ENCODE assay signal across 10 cellular contexts in the genomic region with DNA sequence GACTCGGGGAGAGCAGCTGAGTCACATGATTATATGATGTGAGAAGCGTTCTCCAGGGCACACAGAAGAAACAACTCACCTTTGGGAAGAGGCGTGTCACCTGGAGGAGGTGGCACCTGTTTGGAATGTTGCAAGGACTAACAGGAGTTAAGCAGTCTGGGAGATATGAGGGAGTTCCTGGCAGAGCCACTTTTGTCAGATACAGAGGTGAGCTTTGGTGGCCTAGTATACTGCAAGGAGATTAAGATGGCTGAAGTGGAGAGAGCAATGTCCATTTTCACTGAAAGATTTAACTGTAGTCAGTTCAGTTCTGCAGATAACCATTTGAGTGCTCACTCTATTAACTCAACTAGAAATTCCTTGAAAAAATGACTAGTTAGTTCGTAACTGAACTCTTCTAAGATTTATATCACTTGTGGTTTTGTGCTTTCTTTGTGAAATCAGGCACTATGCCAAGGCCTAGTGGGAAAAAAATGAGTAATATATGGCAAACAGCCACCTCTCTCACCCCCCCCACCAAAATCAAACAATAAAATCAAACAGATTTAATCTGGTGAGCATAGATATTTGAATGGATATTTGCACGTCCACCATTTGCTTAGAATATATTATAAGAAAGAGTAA.
DNase-seq lines count a peak whose midpoint lies in the region; ATAC-seq and TF ChIP-seq lines count a peak whose summit lies in the region.
"Had no signal": no experiment of that assay in that cellular context is flagged by ENCODE, and none has a peak within 500 bp of the region (broad histone marks: within the 10 kb centered on the region; RNA-seq: fewer than 3 reads in every experiment).

No MANE protein-coding gene starts in this region.

- H3K4me1 ChIP-seq in muscle layer of duodenum (ENCODE audit: control insufficient read depth in 1 of 2, insufficient read depth in 2 of 2, low read length in 2 of 2), result peaks cover 0 to 8% of the 10 kb centered on the region in 2 donors
- H3K4me1 ChIP-seq: neural progenitor cell had no signal

- ATAC-seq in GM21717 (IDR thresholded peaks at IDR 0.05; ENCODE audit: unreplicated experiment) (no peak), HG02588 (IDR thresholded peaks at IDR 0.05; ENCODE audit: unreplicated experiment) (no peak)

- H3K36me3 ChIP-seq in muscle layer of duodenum (ENCODE audit: control insufficient read depth in 1 of 2, insufficient read depth in 2 of 2, low read length in 2 of 2), result peaks cover under 1 to 11% of the 10 kb centered on the region in 2 donors
- H3K36me3 ChIP-seq: neural progenitor cell, thoracic aorta had no signal

- in situ Hi-C loops in astrocyte of the cerebellum (cut with HindIII; ENCODE audit: low sequenced_read_pairs), result no loop called here

- H3K27ac ChIP-seq in muscle layer of duodenum (ENCODE audit: low read length), result peak overlapping the region; percentile 28
- H3K27ac ChIP-seq: neural progenitor cell, thoracic aorta had no signal

- no peaks in the 10 kb centered on the region for H3K27me3 ChIP-seq in muscle layer of duodenum (ENCODE audit: low read depth, low read length)
- H3K27me3 ChIP-seq: neural progenitor cell had no signal

- H3K4me3 ChIP-seq in astrocyte of the cerebellum (ENCODE audit: low read depth, low read length), result no peak overlapping the region
- no peak overlapping the region for H3K4me3 ChIP-seq in muscle layer of duodenum (ENCODE audit: low read depth in 1 of 2, low read length in 2 of 2)
- H3K4me3 ChIP-seq: neural progenitor cell, thoracic aorta had no signal

- TF ChIP-seq CTCF in astrocyte of the cerebellum (IDR thresholded peaks at IDR 0.05; ENCODE audit: low read depth, low read length, missing control alignments), result no peak

- no peaks in the 10 kb centered on the region for H3K9me3 ChIP-seq in muscle layer of duodenum (ENCODE audit: control insufficient read depth in 1 of 2, low read length in 2 of 2)
- H3K9me3 ChIP-seq: thoracic aorta had no signal

- DNase-seq in DMS79 treated with DMSO at 0.1 percent for 48 hours (lab: John Stamatoyannopoulos, UW) (peak; percentile 71), LHCN-M2 (ENCODE audit: low read depth) (peak; percentile 69), astrocyte of the cerebellum (ENCODE audit: low read depth) (peak; percentile 71), RPMI8226 (no peak), DMS153 treated with DMSO at 0.1 percent for 48 hours (lab: John Stamatoyannopoulos, UW; ENCODE audit: unreplicated experiment) (no peak)

Comparison
In these comparisons a context has a peak if more than half of its experiments do, and no peak if none do; other contexts are left out.
1. DNase-seq: peak in DMS79 treated with DMSO at 0.1 percent for 48 hours (single experiment), LHCN-M2 (single experiment) and astrocyte of the cerebellum (single experiment); none in RPMI8226 (single experiment) and DMS153 treated with DMSO at 0.1 percent for 48 hours (single experiment).